18 cellular contexts compared by ENCODE assay signal in genomic region chr7:91434821-91435220, GRCh38.
DNase-seq lines count a peak whose midpoint lies in the region; ATAC-seq lines count a peak whose summit lies in the region.
"Had no signal": no experiment of that assay in that cellular context is flagged by ENCODE, and none has a peak within 500 bp of the region (broad histone marks: within the 10 kb centered on the region; RNA-seq: fewer than 3 reads in every experiment).

No MANE protein-coding gene starts in this region.

- no peaks in the 10 kb centered on the region for H3K27me3 ChIP-seq in ACC112 (ENCODE audit: insufficient read depth, low read length)

- no peaks in the 10 kb centered on the region for H3K79me2 ChIP-seq in ACC112 (ENCODE audit: control insufficient read depth, insufficient read depth, low read length, unreplicated experiment)

- H3K4me1 ChIP-seq in ACC112 (ENCODE audit: control insufficient read depth, insufficient read depth, low read length, unreplicated experiment) = peaks cover 11% of the 10 kb centered on the region
- H3K4me1 ChIP-seq: Caco-2 had no signal

- H3K4me3 ChIP-seq in ACC112 (ENCODE audit: low read depth, low read length) = no peak overlapping the region
- H3K4me3 ChIP-seq: GM23338 had no signal

- H3K36me3 ChIP-seq in ACC112 (ENCODE audit: insufficient read depth, low read length) = no peaks in the 10 kb centered on the region

- H2AFZ ChIP-seq in ACC112 (ENCODE audit: low read length, unreplicated experiment) = no peak overlapping the region
- H2AFZ ChIP-seq: GM23338 had no signal

- H3K27ac ChIP-seq in ACC112 (ENCODE audit: low read depth, low read length) = peak overlapping the region; percentile 71
- H3K27ac ChIP-seq: HL-60 had no signal

- DNase-seq in GM03348 (ENCODE audit: low spot score) (peak; percentile 24), amniotic epithelial cell (ENCODE audit: low read depth) (peak; percentile 3), myocyte (ENCODE audit: low read depth) (peak; percentile 56), GM19238 (ENCODE audit: insufficient read length, low spot score) (no peak)
- DNase-seq: Caco-2; CD4-positive, CD25-positive, alpha-beta regulatory T cell; DMS53; NCI-H1436; NCI-H2029 treated with DMSO at 0.1 percent for 48 hours; NCI-H510A treated with DMSO at 0.1 percent for 48 hours had no signal

- ATAC-seq in HG03159 (IDR thresholded peaks at IDR 0.05; ENCODE audit: unreplicated experiment) (no peak), GM18519 (IDR thresholded peaks at IDR 0.05; ENCODE audit: low FRiP score, unreplicated experiment) (no peak)
- ATAC-seq: GM23338, HCT116, Panc1, Right ventricle myocardium inferior had no signal
